6 cellular contexts compared by ENCODE assay signal in the genomic region with DNA sequence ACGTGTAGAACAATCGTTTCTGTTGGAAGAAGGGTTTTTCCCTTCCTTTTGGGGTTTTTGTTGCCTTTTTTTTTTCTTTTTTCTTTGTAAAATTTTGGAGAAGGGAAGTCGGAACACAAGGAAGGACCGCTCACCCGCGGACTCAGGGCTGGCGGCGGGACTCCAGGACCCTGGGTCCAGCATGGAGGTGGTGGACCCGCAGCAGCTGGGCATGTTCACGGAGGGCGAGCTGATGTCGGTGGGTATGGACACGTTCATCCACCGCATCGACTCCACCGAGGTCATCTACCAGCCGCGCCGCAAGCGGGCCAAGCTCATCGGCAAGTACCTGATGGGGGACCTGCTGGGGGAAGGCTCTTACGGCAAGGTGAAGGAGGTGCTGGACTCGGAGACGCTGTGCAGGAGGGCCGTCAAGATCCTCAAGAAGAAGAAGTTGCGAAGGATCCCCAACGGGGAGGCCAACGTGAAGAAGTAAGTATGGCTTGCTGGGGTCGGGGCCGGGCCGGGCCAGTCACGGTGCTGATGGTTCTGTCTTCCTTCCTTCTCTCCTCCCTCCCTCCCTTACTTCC. TPM values are rescaled to one million over a fixed set of nuclear protein-coding genes. Genes with fewer than 3 reads are reported as not detected.
DNase-seq lines count a peak whose midpoint lies in the region; TF ChIP-seq lines count a peak whose summit lies in the region.

No MANE protein-coding gene starts in this region.

- H3K4me3 ChIP-seq in MM.1S (ENCODE audit: low read length): peak overlapping the region; percentile 82

- peaks cover 57% of the 10 kb centered on the region for H3K79me2 ChIP-seq in MM.1S (ENCODE audit: low read length)

- DNase-seq in MM.1S (peak; percentile 43), astrocyte of the hippocampus (ENCODE audit: low read depth, low spot score) (peak; percentile 54), myocyte (ENCODE audit: low read depth) (peak; percentile 26), occipital lobe (lab: John Stamatoyannopoulos, UW) (no peak), NCI-H2081 treated with DMSO at 0.1 percent for 48 hours (lab: John Stamatoyannopoulos, UW) (no peak), NCI-H748 (lab: John Stamatoyannopoulos, UW; ENCODE audit: unreplicated experiment) (no peak)

- no peaks in the 10 kb centered on the region; the same call in 1 of the 2 replicates for H3K36me3 ChIP-seq in MM.1S (replicated peaks; ENCODE audit: insufficient read depth, low read length)

- H3K27ac ChIP-seq in MM.1S (ENCODE audit: low read length): peak overlapping the region; percentile 16; the same call in 1 of the 2 replicates

- peak overlapping the region; percentile 97 for H3K4me2 ChIP-seq in MM.1S (ENCODE audit: low read depth, low read length)

- no peaks in the 10 kb centered on the region for H3K9me2 ChIP-seq in MM.1S (replicated peaks; ENCODE audit: insufficient read depth, low read length)

- peaks cover 6% of the 10 kb centered on the region; the same call in 1 of the 2 replicates for H4K20me1 ChIP-seq in MM.1S (ENCODE audit: insufficient read depth, low read length)

- H3K4me1 ChIP-seq in MM.1S (ENCODE audit: low read length): peaks cover 4% of the 10 kb centered on the region; the same call in 1 of the 2 replicates

- H3F3A ChIP-seq in MM.1S (ENCODE audit: insufficient read depth, low read length): peaks cover 17% of the 10 kb centered on the region

- no peak overlapping the region for H2AFZ ChIP-seq in MM.1S (ENCODE audit: low read length)

- H3K9ac ChIP-seq in MM.1S (ENCODE audit: low read length): peak overlapping the region; percentile 75

- H3K27me3 ChIP-seq in MM.1S (replicated peaks; ENCODE audit: insufficient read depth, low read length): no peaks in the 10 kb centered on the region

- no peak for TF ChIP-seq CTCF in MM.1S (IDR thresholded peaks at IDR 0.05; ENCODE audit: low read length)

- no peaks in the 10 kb centered on the region for H3K9me3 ChIP-seq in MM.1S (replicated peaks; ENCODE audit: insufficient read depth, low read length)

RNA-seq across cellular contexts. Expression of a gene that starts 1.2 kb away (rescaled TPM):
- total RNA-seq in myocyte (86.3 and 94.9 TPM in 2 replicates), occipital lobe (49.0 TPM)
- 45.8 TPM for polyA plus RNA-seq in myocyte (2012)

RNA-seq across cellular contexts. Expression of a gene that starts 31.0 kb away (rescaled TPM):
- total RNA-seq in myocyte: 4.0 and 4.8 TPM in 2 replicates
- 3.2 TPM for polyA plus RNA-seq in myocyte (2012)
- total RNA-seq in occipital lobe: 6.6 TPM

RNA-seq across cellular contexts. Expression of a gene that starts 32.7 kb away (rescaled TPM):
- 23.3 and 25.0 TPM in 2 replicates for total RNA-seq in myocyte
- polyA plus RNA-seq in myocyte (2012): 22.5 TPM
- 4.2 TPM for total RNA-seq in occipital lobe

RNA-seq across cellular contexts. Expression of a gene that starts 34.7 kb away (rescaled TPM):
- total RNA-seq in myocyte: 46.5 and 61.9 TPM in 2 replicates
- 193 TPM for polyA plus RNA-seq in myocyte (2012)
- 11.9 TPM for total RNA-seq in occipital lobe

RNA-seq across cellular contexts. Expression of a gene that starts 41.6 kb away (rescaled TPM):
- total RNA-seq in myocyte: 17.2 and 30.6 TPM in 2 replicates
- 31.9 TPM for polyA plus RNA-seq in myocyte (2012)
- total RNA-seq in occipital lobe: 15.3 TPM

Comparison
In these comparisons a context has a peak if more than half of its experiments do, and no peak if none do; other contexts are left out.
1. DNase-seq: peak in MM.1S (single experiment), astrocyte of the hippocampus (single experiment) and myocyte (single experiment); none in occipital lobe (single experiment), NCI-H2081 treated with DMSO at 0.1 percent for 48 hours (single experiment) and NCI-H748 (single experiment).